Comparison of ENCODE assay signal across 10 cellular contexts in the genomic region with DNA sequence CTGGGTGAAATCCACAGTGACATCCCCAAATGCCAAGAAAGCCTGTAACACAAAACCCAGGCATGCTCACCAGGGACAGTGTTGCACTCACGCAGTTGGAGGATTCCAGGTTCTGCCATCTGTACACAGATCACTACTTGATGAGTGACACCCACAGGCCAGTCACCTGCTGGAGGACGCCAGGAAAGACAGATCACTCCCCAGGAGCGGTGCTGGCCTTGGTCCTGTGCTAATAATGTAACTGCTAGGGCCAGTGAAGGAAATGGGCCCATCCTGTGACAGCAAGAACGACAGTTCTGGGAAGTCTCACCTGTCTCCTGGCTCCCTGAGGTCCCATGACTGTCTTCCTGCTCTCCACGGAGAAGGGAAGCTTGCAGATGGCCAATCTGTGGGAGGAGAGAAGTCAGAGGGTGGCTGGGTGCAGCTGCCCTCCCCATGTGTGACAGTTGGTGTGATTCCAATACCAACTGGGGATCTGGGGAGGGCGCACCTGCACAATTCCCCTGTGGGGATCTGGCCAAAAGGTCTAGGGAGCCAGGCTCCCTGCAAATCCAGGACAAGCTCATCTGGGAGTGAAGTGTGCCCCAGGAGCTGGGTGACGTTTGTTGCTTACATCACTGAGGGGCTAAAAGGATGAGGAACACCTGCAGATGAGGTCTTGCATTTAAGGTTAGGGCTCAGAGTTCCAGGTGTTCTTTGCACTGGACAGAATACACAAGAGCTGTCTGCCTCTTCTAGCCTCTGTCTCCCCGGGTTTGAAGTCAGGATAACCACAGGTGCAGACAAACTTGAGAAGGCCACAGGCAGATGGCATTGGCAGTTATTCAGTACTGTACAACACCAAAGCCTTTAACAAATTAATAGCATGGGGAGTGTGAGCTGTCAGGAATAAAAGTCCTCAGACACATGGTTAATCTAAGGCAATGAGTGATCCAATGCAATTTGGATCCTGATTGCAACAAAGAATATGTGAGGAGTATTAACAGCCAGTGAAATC. TPM values are rescaled to one million over a fixed set of nuclear protein-coding genes. Genes with fewer than 3 reads are reported as not detected.
DNase-seq lines count a peak whose midpoint lies in the region; ATAC-seq and TF ChIP-seq lines count a peak whose summit lies in the region.
"Had no signal": no experiment of that assay in that cellular context is flagged by ENCODE, and none has a peak within 500 bp of the region (broad histone marks: within the 10 kb centered on the region; RNA-seq: fewer than 3 reads in every experiment).

No MANE protein-coding gene starts in this region.

- H3K27me3 Mint-ChIP-seq in osteocyte (ENCODE audit: unreplicated experiment) = no peaks in the 10 kb centered on the region

- WGBS in smooth muscle cell (ENCODE audit: low lambda C conversion rate) = 85% methylated on average over 8 of the region's 8 CpGs

- H3K4me2 ChIP-seq in smooth muscle cell = no peak overlapping the region

- H3K4me3 ChIP-seq in RWPE2 (ENCODE audit: severe bottlenecking) (no peak overlapping the region), smooth muscle cell (no peak overlapping the region)

- H3K27me3 ChIP-seq in RWPE2 (ENCODE audit: insufficient read depth, poor library complexity, severe bottlenecking) (no peaks in the 10 kb centered on the region), smooth muscle cell (ENCODE audit: low read depth) (no peaks in the 10 kb centered on the region)

- H3K27ac Mint-ChIP-seq in osteocyte (ENCODE audit: unreplicated experiment) = no peak overlapping the region

- H2AFZ ChIP-seq in smooth muscle cell (ENCODE audit: low read depth) = no peak overlapping the region

- H3K36me3 ChIP-seq in RWPE2 (ENCODE audit: low read depth) = peaks cover 46% of the 10 kb centered on the region
- H3K36me3 ChIP-seq in smooth muscle cell (ENCODE audit: low read depth) = peaks cover 7% of the 10 kb centered on the region

- no peaks in the 10 kb centered on the region for H3K4me1 Mint-ChIP-seq in osteocyte (ENCODE audit: unreplicated experiment)

- H3K27ac ChIP-seq in RWPE2 (ENCODE audit: poor library complexity, severe bottlenecking) = no peak overlapping the region
- H3K27ac ChIP-seq in smooth muscle cell (ENCODE audit: low read depth) = no peak overlapping the region

- no peak overlapping the region for H3K9ac ChIP-seq in smooth muscle cell (ENCODE audit: low read depth)

- peaks cover 5% of the 10 kb centered on the region for H3K9me3 Mint-ChIP-seq in osteocyte (ENCODE audit: unreplicated experiment)

- H3K79me2 ChIP-seq in smooth muscle cell (ENCODE audit: low read depth) = peaks cover 4% of the 10 kb centered on the region

- no peak for TF ChIP-seq CTCF in RWPE2 (IDR thresholded peaks at IDR 0.05; ENCODE audit: poor library complexity, severe bottlenecking)
- TF ChIP-seq CTCF in smooth muscle cell (IDR thresholded peaks at IDR 0.05; ENCODE audit: borderline replicate concordance, insufficient read depth, poor library complexity, severe bottlenecking) = no peak
- no peak for TF ChIP-seq CTCF in osteocyte (IDR thresholded peaks at IDR 0.05)

- no peak overlapping the region for H3K4me3 Mint-ChIP-seq in osteocyte (ENCODE audit: unreplicated experiment)

- no peaks in the 10 kb centered on the region for H3F3A ChIP-seq in smooth muscle cell (ENCODE audit: low read depth)

- H3K36me3 Mint-ChIP-seq in osteocyte (ENCODE audit: unreplicated experiment) = peaks cover 35% of the 10 kb centered on the region

- H3K4me1 ChIP-seq in RWPE2 (ENCODE audit: insufficient read depth, poor library complexity, severe bottlenecking) = no peaks in the 10 kb centered on the region
- H3K4me1 ChIP-seq in smooth muscle cell (ENCODE audit: low read depth) = no peaks in the 10 kb centered on the region
- H3K4me1 ChIP-seq: Caco-2 had no signal

- peaks cover 18% of the 10 kb centered on the region for H4K20me1 ChIP-seq in smooth muscle cell (ENCODE audit: low read depth)

- ATAC-seq in GM21367 (IDR thresholded peaks at IDR 0.05; ENCODE audit: unreplicated experiment) (peak; percentile 32), HG03280 (IDR thresholded peaks at IDR 0.05; ENCODE audit: unreplicated experiment) (peak; percentile 28), RWPE2 (ENCODE audit: low read depth) (peak; percentile 21; the same call in 2 of the 3 replicates)

- DNase-seq in DMS 273 treated with DMSO at 0.1 percent for 48 hours (lab: John Stamatoyannopoulos, UW) (peak; percentile 86), RWPE2 (ENCODE audit: low spot score) (no peak), germinal center (ENCODE audit: low spot score) (no peak), smooth muscle cell (lab: John Stamatoyannopoulos, UW; ENCODE audit: unreplicated experiment) (no peak), osteocyte (ENCODE audit: extremely low spot score, unreplicated experiment) (no peak)
- no peak for DNase-seq in activated CD8-positive, alpha-beta memory T cell treated with anti-CD3 and anti-CD28 coated beads for 24 hours
- DNase-seq: activated CD4-positive, alpha-beta T cell treated with anti-CD3 and anti-CD28 coated beads for 48 hours had no signal

- no peaks in the 10 kb centered on the region for H3K9me3 ChIP-seq in RWPE2 (ENCODE audit: severe bottlenecking)
- no peaks in the 10 kb centered on the region for H3K9me3 ChIP-seq in smooth muscle cell (replicated peaks; ENCODE audit: low read depth)
- H3K9me3 ChIP-seq: Caco-2 had no signal

RNA-seq across cellular contexts. Expression of a gene that starts 10.3 kb away (rescaled TPM):
- total RNA-seq in smooth muscle cell (12.5 and 13.3 TPM in 2 replicates), osteocyte (12.7 and 14.0 TPM in 2 replicates)
- 5.1 and 8.5 TPM in 2 replicates for polyA plus RNA-seq in smooth muscle cell
